In the genomic region with DNA sequence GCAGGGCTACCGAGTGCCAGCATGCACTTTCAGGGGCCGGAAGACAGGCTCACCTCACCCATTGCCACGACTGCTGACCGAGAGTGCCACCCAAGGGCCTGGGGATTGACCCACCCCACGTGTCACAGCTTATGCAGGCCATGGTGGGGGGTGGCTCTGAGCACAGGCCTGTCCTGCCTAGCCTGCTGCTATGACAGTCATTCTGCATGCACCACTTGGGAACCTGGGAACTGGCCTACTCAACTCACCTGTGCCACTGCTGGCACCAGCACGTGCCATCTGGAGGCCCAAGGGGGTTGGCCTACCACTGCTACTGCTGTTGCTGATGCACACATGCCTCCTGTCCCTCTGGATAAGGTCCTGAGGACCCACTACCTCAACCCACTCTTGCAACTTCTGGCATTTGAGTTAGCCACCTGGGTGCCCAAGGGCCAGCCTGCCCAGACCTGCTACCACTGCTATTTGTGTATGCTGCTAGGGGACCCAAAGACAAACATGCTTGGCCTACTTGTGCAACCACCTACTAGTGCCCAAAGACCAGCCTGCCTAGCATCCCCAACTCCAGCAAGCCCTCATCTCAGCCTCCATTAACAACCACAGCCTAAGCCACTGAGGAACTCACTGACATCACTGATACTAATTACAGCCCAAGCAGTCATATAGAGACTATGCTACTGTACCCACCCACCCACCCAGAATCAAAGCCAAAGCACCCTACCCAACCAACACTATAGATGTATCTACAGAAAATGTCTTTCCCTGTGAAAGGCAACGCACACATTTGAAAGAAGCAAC, we compare ENCODE assay signal across 16 cellular contexts. TPM values are rescaled to one million over a fixed set of nuclear protein-coding genes. Genes with fewer than 3 reads are reported as not detected.
A peak's percentile ranks its signal among the peaks of the same experiment; 100 is the strongest.
DNase-seq lines count a peak whose midpoint lies in the region; ATAC-seq, FAIRE-seq and TF ChIP-seq lines count a peak whose summit lies in the region.
"Had no signal": no experiment of that assay in that cellular context is flagged by ENCODE, and none has a peak within 500 bp of the region (broad histone marks: within the 10 kb centered on the region; RNA-seq: fewer than 3 reads in every experiment).

No MANE protein-coding gene starts in this region.

- H3K4me1 Mint-ChIP-seq in activated CD4-positive, alpha-beta T cell treated with anti-CD3 and anti-CD28 coated beads for 36 hours = peaks cover 19% of the 10 kb centered on the region
- H3K4me1 Mint-ChIP-seq in activated T-helper 17 cell treated with anti-CD3 and anti-CD28 coated beads, Interleukin-2, amount 50 U/mL, for 72 hours = peaks cover 13% of the 10 kb centered on the region
- no peaks in the 10 kb centered on the region for H3K4me1 Mint-ChIP-seq in osteocyte (ENCODE audit: unreplicated experiment)
- H3K4me1 Mint-ChIP-seq: CD8-positive, alpha-beta memory T cell; H9 had no signal

- no peak overlapping the region for H3K4me3 Mint-ChIP-seq in activated CD4-positive, alpha-beta T cell treated with anti-CD3 and anti-CD28 coated beads for 36 hours
- peak overlapping the region; percentile 10 for H3K4me3 Mint-ChIP-seq in activated T-helper 17 cell treated with anti-CD3 and anti-CD28 coated beads, Interleukin-2, amount 50 U/mL, for 72 hours
- H3K4me3 Mint-ChIP-seq in osteocyte (ENCODE audit: unreplicated experiment) = no peak overlapping the region
- H3K4me3 Mint-ChIP-seq: CD8-positive, alpha-beta memory T cell; H9 had no signal

- DNase-seq in activated CD4-positive, alpha-beta T cell treated with anti-CD3 and anti-CD28 coated beads for 36 hours = no peak
- no peak for DNase-seq in activated CD4-positive, alpha-beta T cell treated with anti-CD3 and anti-CD28 coated beads, Interleukin-2, amount 50 U/mL, for 1 hour
- DNase-seq in osteocyte (ENCODE audit: extremely low spot score, unreplicated experiment) = peak; percentile 69
- DNase-seq in urothelium cell line (ENCODE audit: low spot score) = no peak
- DNase-seq in aorta = no peak
- DNase-seq: Caco-2; CD8-positive, alpha-beta memory T cell; DND-41; GDM1; GOT3; H9 had no signal

- POLR2A ChIA-PET in activated CD4-positive, alpha-beta T cell treated with anti-CD3 and anti-CD28 coated beads for 36 hours (lab: Charles Lee) = no interaction called here

- H3K36me3 ChIP-seq in aorta (ENCODE audit: control insufficient read depth in 1 of 2, insufficient read depth in 2 of 2, low read length in 1 of 2) = no peaks in the 10 kb centered on the region

- H3K27ac ChIP-seq in aorta (ENCODE audit: low read depth in 1 of 2, low read length in 2 of 2) = no peak overlapping the region
- H3K27ac ChIP-seq: 22Rv1, BLaER1 had no signal

- TF ChIP-seq CTCF in osteocyte (IDR thresholded peaks at IDR 0.05) = no peak

- peaks cover 5% of the 10 kb centered on the region for H3K9me3 ChIP-seq in aorta (ENCODE audit: control insufficient read depth, low read length)

- peak; percentile 23 for ATAC-seq in activated CD4-positive, alpha-beta T cell treated with anti-CD3 and anti-CD28 coated beads for 36 hours
- peak; percentile 49 for ATAC-seq in activated T-helper 17 cell treated with anti-CD3 and anti-CD28 coated beads, Interleukin-2, amount 50 U/mL, for 72 hours (replicated peaks)
- ATAC-seq in GM21528 (IDR thresholded peaks at IDR 0.05; ENCODE audit: low FRiP score, unreplicated experiment) = no peak
- no peak for ATAC-seq in aorta (ENCODE audit: low FRiP score)

- H3K4me1 ChIP-seq in aorta (ENCODE audit: control insufficient read depth in 1 of 2, insufficient read depth in 2 of 2, low read length in 2 of 2) = no peaks in the 10 kb centered on the region
- H3K4me1 ChIP-seq: BLaER1, Caco-2 had no signal

- peaks cover 5% of the 10 kb centered on the region for H3K36me3 Mint-ChIP-seq in activated CD4-positive, alpha-beta T cell treated with anti-CD3 and anti-CD28 coated beads for 36 hours (ENCODE audit: low read depth)
- no peaks in the 10 kb centered on the region for H3K36me3 Mint-ChIP-seq in activated T-helper 17 cell treated with anti-CD3 and anti-CD28 coated beads, Interleukin-2, amount 50 U/mL, for 72 hours (ENCODE audit: low read depth)
- peaks cover 3% of the 10 kb centered on the region for H3K36me3 Mint-ChIP-seq in osteocyte (ENCODE audit: unreplicated experiment)

- H3K27me3 ChIP-seq in aorta (ENCODE audit: control insufficient read depth in 1 of 2, insufficient read depth in 2 of 2, low read length in 1 of 2) = peaks cover 0 to 2% of the 10 kb centered on the region in 2 donors
- H3K27me3 ChIP-seq: BLaER1 had no signal

- H3K4me3 ChIP-seq in aorta (ENCODE audit: low read length in 2 of 2) = no peak overlapping the region
- H3K4me3 ChIP-seq: BLaER1 had no signal

- H3K9me3 Mint-ChIP-seq in activated CD4-positive, alpha-beta T cell treated with anti-CD3 and anti-CD28 coated beads for 36 hours (ENCODE audit: low read depth) = peaks cover 14% of the 10 kb centered on the region
- H3K9me3 Mint-ChIP-seq in activated T-helper 17 cell treated with anti-CD3 and anti-CD28 coated beads, Interleukin-2, amount 50 U/mL, for 72 hours = peaks cover 6% of the 10 kb centered on the region
- H3K9me3 Mint-ChIP-seq in osteocyte (ENCODE audit: unreplicated experiment) = peaks cover 25% of the 10 kb centered on the region

- H3K27ac Mint-ChIP-seq in activated CD4-positive, alpha-beta T cell treated with anti-CD3 and anti-CD28 coated beads for 36 hours = no peak overlapping the region
- no peak overlapping the region for H3K27ac Mint-ChIP-seq in activated T-helper 17 cell treated with anti-CD3 and anti-CD28 coated beads, Interleukin-2, amount 50 U/mL, for 72 hours
- no peak overlapping the region for H3K27ac Mint-ChIP-seq in osteocyte (ENCODE audit: unreplicated experiment)
- H3K27ac Mint-ChIP-seq: H9 had no signal

- intact Hi-C loops in activated CD4-positive, alpha-beta T cell treated with anti-CD3 and anti-CD28 coated beads for 36 hours (cut with DNase I, micrococcal nuclease) = no loop called here
- intact Hi-C loops in aorta (cut with DNase I) = no loop called here

- FAIRE-seq in urothelium cell line (lab: Jason Lieb, UNC) = peak; percentile 77
- FAIRE-seq: GM18507 had no signal

- peaks cover 17% of the 10 kb centered on the region for H3K27me3 Mint-ChIP-seq in activated CD4-positive, alpha-beta T cell treated with anti-CD3 and anti-CD28 coated beads for 36 hours
- H3K27me3 Mint-ChIP-seq in activated T-helper 17 cell treated with anti-CD3 and anti-CD28 coated beads, Interleukin-2, amount 50 U/mL, for 72 hours = peaks cover 16% of the 10 kb centered on the region
- peaks cover 22% of the 10 kb centered on the region for H3K27me3 Mint-ChIP-seq in osteocyte (ENCODE audit: unreplicated experiment)

- CTCF ChIA-PET in activated CD4-positive, alpha-beta T cell treated with anti-CD3 and anti-CD28 coated beads for 36 hours (lab: Charles Lee) = interaction anchor here (0.6 kb wide), 1 partner anchor 801 kb away, joined by 3 read pairs; no protein-coding TSS in a partner anchor

- 87 to 89% methylated on average over 7 of the region's 7 CpGs for WGBS in aorta, 2 donors

RNA-seq across cellular contexts. Expression of a gene that starts 59.0 kb away (rescaled TPM):
- 10 to 100 TPM; 22.9 to 33.4 TPM for total RNA-seq in activated CD4-positive, alpha-beta T cell treated with anti-CD3 and anti-CD28 coated beads for 36 hours
- 10 to 100 TPM; 14.3 to 21.1 TPM for total RNA-seq in activated T-helper 17 cell treated with anti-CD3 and anti-CD28 coated beads, Interleukin-2, amount 50 U/mL, for 72 hours
- total RNA-seq in osteocyte (11.1 and 11.6 TPM in 2 replicates), aorta (10 to 100 TPM; 11.2 TPM)
- polyA plus RNA-seq in aorta = 10 to 100 TPM in 1 of 2 donors, 1 to 10 TPM in 1; 4.8 to 10.2 TPM

Comparison
In these comparisons a context has a peak if more than half of its experiments do, and no peak if none do; other contexts are left out.
1. ATAC-seq: peak in activated CD4-positive, alpha-beta T cell treated with anti-CD3 and anti-CD28 coated beads for 36 hours (single experiment) and activated T-helper 17 cell treated with anti-CD3 and anti-CD28 coated beads, Interleukin-2, amount 50 U/mL, for 72 hours (single experiment); none in GM21528 (single experiment) and aorta (single experiment).